20 cellular contexts compared by ENCODE assay signal in genomic region chr17:29108806-29109476, GRCh38.
A peak's percentile ranks its signal among the peaks of the same experiment; 100 is the strongest.
DNase-seq lines count a peak whose midpoint lies in the region; ATAC-seq, FAIRE-seq and TF ChIP-seq lines count a peak whose summit lies in the region.
"Had no signal": no experiment of that assay in that cellular context is flagged by ENCODE, and none has a peak within 500 bp of the region (broad histone marks: within the 10 kb centered on the region; RNA-seq: fewer than 3 reads in every experiment).

No MANE protein-coding gene starts in this region.

- DNase-seq in activated naive CD8-positive, alpha-beta T cell treated with anti-CD3 and anti-CD28 coated beads, Interleukin-2, amount 10 ng/mL, durations not matched to agents 7 days and 5 days: no peak
- DNase-seq in activated naive CD8-positive, alpha-beta T cell treated with anti-CD3 and anti-CD28 coated beads, Interleukin-2, amount 50 U/mL, for 24 hours: no peak
- DNase-seq in kidney: no peak
- peak; percentile 39 for DNase-seq in progenitor cell of endocrine pancreas (ENCODE audit: low spot score, unreplicated experiment)
- DNase-seq in stimulated activated naive CD4-positive, alpha-beta T cell treated with Interleukin-2 at 50 U/mL for 16 hours (lab: John Stamatoyannopoulos, UW): no peak
- no peak for DNase-seq in DMS53 treated with DMSO at 0.1 percent for 48 hours (lab: John Stamatoyannopoulos, UW; ENCODE audit: unreplicated experiment)
- DNase-seq: 8988T; activated CD4-positive, alpha-beta T cell treated with anti-CD3 and anti-CD28 coated beads, Interleukin-2, amount 10 ng/mL, durations not matched to agents 24 days and 14 days; activated naive CD8-positive, alpha-beta T cell treated with anti-CD3 and anti-CD28 coated beads for 36 hours; AML-193; NCI-H2029 treated with DMSO at 0.1 percent for 48 hours; NCI-H226; NCI-H82; SJCRH30 had no signal

- H3K27ac Mint-ChIP-seq in activated naive CD8-positive, alpha-beta T cell treated with anti-CD3 and anti-CD28 coated beads, Interleukin-2, amount 10 ng/mL, durations not matched to agents 7 days and 5 days: peak overlapping the region; percentile 13
- no peak overlapping the region for H3K27ac Mint-ChIP-seq in activated naive CD8-positive, alpha-beta T cell treated with anti-CD3 and anti-CD28 coated beads, Interleukin-2, amount 50 U/mL, for 24 hours
- H3K27ac Mint-ChIP-seq in progenitor cell of endocrine pancreas: peak overlapping the region; percentile 99
- H3K27ac Mint-ChIP-seq: activated CD4-positive, alpha-beta T cell treated with anti-CD3 and anti-CD28 coated beads, Interleukin-2, amount 10 ng/mL, durations not matched to agents 24 days and 14 days; activated T-helper 17 cell treated with anti-CD3 and anti-CD28 coated beads, Interleukin-2, amount 50 U/mL, for 72 hours; T-helper 1 cell treated with Interleukin-12 subunit alpha and Interleukin-12 subunit beta and Interleukin-4 antibody, amounts not matched to agents 30 μg/mL and 1 μg/mL, for 36 hours had no signal

- H3K9me3 ChIP-seq in kidney (ENCODE audit: control insufficient read depth in 1 of 2, low read length in 2 of 2): no peaks in the 10 kb centered on the region
- H3K9me3 ChIP-seq: SJCRH30 had no signal

- no peaks in the 10 kb centered on the region for H3K9me3 Mint-ChIP-seq in activated naive CD8-positive, alpha-beta T cell treated with anti-CD3 and anti-CD28 coated beads, Interleukin-2, amount 10 ng/mL, durations not matched to agents 7 days and 5 days
- H3K9me3 Mint-ChIP-seq in activated naive CD8-positive, alpha-beta T cell treated with anti-CD3 and anti-CD28 coated beads, Interleukin-2, amount 50 U/mL, for 24 hours: no peaks in the 10 kb centered on the region
- H3K9me3 Mint-ChIP-seq in progenitor cell of endocrine pancreas (ENCODE audit: low read depth): no peaks in the 10 kb centered on the region
- H3K9me3 Mint-ChIP-seq: activated CD4-positive, alpha-beta T cell treated with anti-CD3 and anti-CD28 coated beads, Interleukin-2, amount 10 ng/mL, durations not matched to agents 24 days and 14 days; activated naive CD8-positive, alpha-beta T cell treated with anti-CD3 and anti-CD28 coated beads for 36 hours; activated T-helper 17 cell treated with anti-CD3 and anti-CD28 coated beads, Interleukin-2, amount 50 U/mL, for 72 hours; T-helper 1 cell treated with Interleukin-12 subunit alpha and Interleukin-12 subunit beta and Interleukin-4 antibody, amounts not matched to agents 30 μg/mL and 1 μg/mL, for 36 hours; type B pancreatic cell had no signal

- H3K4me1 Mint-ChIP-seq in activated naive CD8-positive, alpha-beta T cell treated with anti-CD3 and anti-CD28 coated beads, Interleukin-2, amount 10 ng/mL, durations not matched to agents 7 days and 5 days: no peaks in the 10 kb centered on the region
- peaks cover 1% of the 10 kb centered on the region for H3K4me1 Mint-ChIP-seq in activated naive CD8-positive, alpha-beta T cell treated with anti-CD3 and anti-CD28 coated beads, Interleukin-2, amount 50 U/mL, for 24 hours
- peaks cover 44% of the 10 kb centered on the region for H3K4me1 Mint-ChIP-seq in progenitor cell of endocrine pancreas (ENCODE audit: low read depth)
- H3K4me1 Mint-ChIP-seq: activated CD4-positive, alpha-beta T cell treated with anti-CD3 and anti-CD28 coated beads, Interleukin-2, amount 10 ng/mL, durations not matched to agents 24 days and 14 days; activated naive CD8-positive, alpha-beta T cell treated with anti-CD3 and anti-CD28 coated beads for 36 hours had no signal

- no peak overlapping the region for H3K4me3 ChIP-seq in kidney (ENCODE audit: low read length in 2 of 2)
- H3K4me3 ChIP-seq: SJCRH30 had no signal

- no peak overlapping the region for H3K4me3 Mint-ChIP-seq in activated naive CD8-positive, alpha-beta T cell treated with anti-CD3 and anti-CD28 coated beads, Interleukin-2, amount 10 ng/mL, durations not matched to agents 7 days and 5 days
- no peak overlapping the region for H3K4me3 Mint-ChIP-seq in activated naive CD8-positive, alpha-beta T cell treated with anti-CD3 and anti-CD28 coated beads, Interleukin-2, amount 50 U/mL, for 24 hours
- peak overlapping the region; percentile 40 for H3K4me3 Mint-ChIP-seq in progenitor cell of endocrine pancreas (ENCODE audit: low read depth)
- H3K4me3 Mint-ChIP-seq: activated CD4-positive, alpha-beta T cell treated with anti-CD3 and anti-CD28 coated beads, Interleukin-2, amount 10 ng/mL, durations not matched to agents 24 days and 14 days; activated naive CD8-positive, alpha-beta T cell treated with anti-CD3 and anti-CD28 coated beads for 36 hours; activated T-helper 17 cell treated with anti-CD3 and anti-CD28 coated beads, Interleukin-2, amount 50 U/mL, for 72 hours; T-helper 1 cell treated with Interleukin-12 subunit alpha and Interleukin-12 subunit beta and Interleukin-4 antibody, amounts not matched to agents 30 μg/mL and 1 μg/mL, for 36 hours; type B pancreatic cell had no signal

- peaks cover 9% of the 10 kb centered on the region for H3K36me3 Mint-ChIP-seq in activated naive CD8-positive, alpha-beta T cell treated with anti-CD3 and anti-CD28 coated beads, Interleukin-2, amount 10 ng/mL, durations not matched to agents 7 days and 5 days
- peaks cover 8% of the 10 kb centered on the region for H3K36me3 Mint-ChIP-seq in activated naive CD8-positive, alpha-beta T cell treated with anti-CD3 and anti-CD28 coated beads, Interleukin-2, amount 50 U/mL, for 24 hours (ENCODE audit: low read depth)
- H3K36me3 Mint-ChIP-seq in progenitor cell of endocrine pancreas (ENCODE audit: insufficient read depth): peaks cover 19% of the 10 kb centered on the region

- ATAC-seq in activated naive CD8-positive, alpha-beta T cell treated with anti-CD3 and anti-CD28 coated beads, Interleukin-2, amount 10 ng/mL, durations not matched to agents 7 days and 5 days (ENCODE audit: low read depth): no peak
- no peak for ATAC-seq in activated naive CD8-positive, alpha-beta T cell treated with anti-CD3 and anti-CD28 coated beads, Interleukin-2, amount 50 U/mL, for 24 hours
- ATAC-seq in HG03571 (IDR thresholded peaks at IDR 0.05; ENCODE audit: unreplicated experiment): no peak
- ATAC-seq: activated T-helper 17 cell treated with anti-CD3 and anti-CD28 coated beads, Interleukin-2, amount 50 U/mL, for 72 hours had no signal

- intact Hi-C loops in kidney (cut with DNase I): no loop called here

- H3K9ac ChIP-seq in kidney (ENCODE audit: low read length in 2 of 2): no peak overlapping the region

- no peak for FAIRE-seq in kidney (lab: Jason Lieb, UNC)
- FAIRE-seq: GM12892 had no signal

- no peaks in the 10 kb centered on the region for H3K27me3 Mint-ChIP-seq in activated naive CD8-positive, alpha-beta T cell treated with anti-CD3 and anti-CD28 coated beads, Interleukin-2, amount 10 ng/mL, durations not matched to agents 7 days and 5 days
- H3K27me3 Mint-ChIP-seq in activated naive CD8-positive, alpha-beta T cell treated with anti-CD3 and anti-CD28 coated beads, Interleukin-2, amount 50 U/mL, for 24 hours: no peaks in the 10 kb centered on the region
- H3K27me3 Mint-ChIP-seq in progenitor cell of endocrine pancreas: no peaks in the 10 kb centered on the region
- H3K27me3 Mint-ChIP-seq: activated CD4-positive, alpha-beta T cell treated with anti-CD3 and anti-CD28 coated beads, Interleukin-2, amount 10 ng/mL, durations not matched to agents 24 days and 14 days; activated naive CD8-positive, alpha-beta T cell treated with anti-CD3 and anti-CD28 coated beads for 36 hours; activated T-helper 17 cell treated with anti-CD3 and anti-CD28 coated beads, Interleukin-2, amount 50 U/mL, for 72 hours had no signal

- peaks cover 8 to 31% of the 10 kb centered on the region in 2 donors for H3K36me3 ChIP-seq in kidney (ENCODE audit: control insufficient read depth in 1 of 2, insufficient read depth in 2 of 2, low read length in 2 of 2)

- H3K27ac ChIP-seq in VCaP: peak overlapping the region; percentile 21; the same call in 1 of the 2 replicates
- peak overlapping the region; percentile 23 to 91 for H3K27ac ChIP-seq in kidney (ENCODE audit: low read depth in 2 of 2, low read length in 2 of 2)
- H3K27ac ChIP-seq: SJCRH30 had no signal

- H3K4me1 ChIP-seq in kidney (ENCODE audit: control insufficient read depth in 1 of 2, insufficient read depth in 1 of 2, low read depth in 1 of 2, low read length in 2 of 2): peaks cover 11 to 20% of the 10 kb centered on the region in 2 donors

- POLR2A ChIA-PET in activated naive CD8-positive, alpha-beta T cell treated with anti-CD3 and anti-CD28 coated beads, Interleukin-2, amount 10 ng/mL, durations not matched to agents 7 days and 5 days (lab: Charles Lee): interaction anchor here (0.6 to 1.6 kb wide), 2 partner anchors 143 to 444 kb away, joined by 3 to 4 read pairs; no protein-coding TSS in a partner anchor

- TF ChIP-seq CTCF in VCaP (conservative IDR thresholded peaks at IDR 0.05) (no peak), kidney (IDR thresholded peaks at IDR 0.05; ENCODE audit: borderline replicate concordance, extremely low read depth, insufficient read depth) (no peak), progenitor cell of endocrine pancreas (IDR thresholded peaks at IDR 0.05; ENCODE audit: unreplicated experiment) (no peak)
